15 cellular contexts compared by ENCODE assay signal in genomic region chr11:63504933-63505586, GRCh38. TPM values are rescaled to one million over a fixed set of nuclear protein-coding genes. Genes with fewer than 3 reads are reported as not detected.
DNase-seq lines count a peak whose midpoint lies in the region; ATAC-seq and TF ChIP-seq lines count a peak whose summit lies in the region.
"Had no signal": no experiment of that assay in that cellular context is flagged by ENCODE, and none has a peak within 500 bp of the region (broad histone marks: within the 10 kb centered on the region; RNA-seq: fewer than 3 reads in every experiment).

No MANE protein-coding gene starts in this region.

- ATAC-seq in omental fat pad (ENCODE audit: low FRiP score) = peak; percentile 55
- ATAC-seq in HG03439 (IDR thresholded peaks at IDR 0.05; ENCODE audit: unreplicated experiment) = no peak
- ATAC-seq in GM19351 (IDR thresholded peaks at IDR 0.05; ENCODE audit: unreplicated experiment) = no peak
- ATAC-seq: stimulated activated effector memory CD8-positive, alpha-beta T cell treated with anti-CD3 and anti-CD28 coated beads, Interleukin-12 subunit alpha, Interleukin-12 subunit beta, amount 100 ng/mL, for 72 hours had no signal

- DNase-seq in G401 (ENCODE audit: low spot score) = peak; percentile 12
- DNase-seq in MV-4-11 (lab: John Stamatoyannopoulos, UW) = peak; percentile 57
- DNase-seq in fibroblast of gingiva (ENCODE audit: low read depth) = peak; percentile 51
- no peak for DNase-seq in omental fat pad (ENCODE audit: low spot score)
- DNase-seq in NCI-H2107 treated with DMSO at 0.1 percent for 48 hours (lab: John Stamatoyannopoulos, UW; ENCODE audit: unreplicated experiment) = no peak
- no peak for DNase-seq in AG08395 (ENCODE audit: low spot score)
- DNase-seq: NCI-H1105 treated with DMSO at 0.1 percent for 48 hours, NCI-H345 had no signal

- no peak for TF ChIP-seq CTCF in omental fat pad (IDR thresholded peaks at IDR 0.05)

- in situ Hi-C loops in G401 (cut with HindIII; ENCODE audit: low sequenced_read_pairs) = no loop called here

RNA-seq across cellular contexts. Expression of gene LGALS12, which starts 0.8 kb away (rescaled TPM):
- total RNA-seq in G401 (2014; rRNA removed; shearing (Covaris generic)) = not detected in 2 replicates
- 10 to 100 TPM; 59.3 to 98.5 (median 78.3) TPM for total RNA-seq in omental fat pad
- total RNA-seq: activated CD8-positive, alpha-beta memory T cell treated with anti-CD3 and anti-CD28 coated beads for 36 hours; epithelial cell of proximal tubule had no signal

RNA-seq across cellular contexts. Expression of gene PLAAT5, which starts 14.1 kb away (rescaled TPM):
- total RNA-seq in G401 (2014; rRNA removed; shearing (Covaris generic)) = not detected in 2 replicates
- 10 to 100 TPM; 12.0 to 54.3 (median 27.9) TPM for total RNA-seq in omental fat pad

RNA-seq across cellular contexts. Expression of gene PLAAT4, which starts 31.5 kb away (rescaled TPM):
- not detected in 2 replicates for total RNA-seq in G401 (2014; rRNA removed; shearing (Covaris generic))
- 10 to 100 TPM; 26.3 to 91.2 (median 32.6) TPM for total RNA-seq in omental fat pad

RNA-seq across cellular contexts. Expression of gene PLAAT2, which starts 58.1 kb away (rescaled TPM):
- not detected in 2 replicates for total RNA-seq in G401 (2014; rRNA removed; shearing (Covaris generic))
- total RNA-seq in omental fat pad = under 1 TPM in 1 of 4 donors, not detected in 3; 0.65 TPM
- total RNA-seq: activated T-helper 2 cell treated with anti-CD3 and anti-CD28 coated beads, Interferon-gamma antibody, Interleukin-2, Interleukin-4, amounts not matched to agents 10 μg/mL and 5 μg/mL and 100 μg/mL, durations not matched to agents 14 hours and 24 hours and 36 hours; urinary bladder had no signal

Comparison
In these comparisons a context has a peak if more than half of its experiments do, and no peak if none do; other contexts are left out.
1. DNase-seq: peak in G401 (single experiment), MV-4-11 (single experiment) and fibroblast of gingiva (single experiment); none in omental fat pad (single experiment), NCI-H2107 treated with DMSO at 0.1 percent for 48 hours (single experiment) and AG08395 (single experiment).
2. RNA of gene LGALS12, which starts 0.8 kb away (total RNA-seq): 59.3 to 98.5 TPM in omental fat pad; not detected in G401; every median in the first group is over 10 times any median in the second.
3. RNA of gene PLAAT5, which starts 14.1 kb away (total RNA-seq): 12.0 to 54.3 TPM in omental fat pad; not detected in G401; every median in the first group is over 10 times any median in the second.
4. RNA of gene PLAAT4, which starts 31.5 kb away (total RNA-seq): 26.3 to 91.2 TPM in omental fat pad; not detected in G401; every median in the first group is over 10 times any median in the second.